27 cellular contexts compared by ENCODE assay signal in genomic region chr12:21257172-21257571, GRCh38.
"Had no signal": no experiment of that assay in that cellular context is flagged by ENCODE, and none has a peak within 500 bp of the region (broad histone marks: within the 10 kb centered on the region; RNA-seq: fewer than 3 reads in every experiment).

No MANE protein-coding gene starts in this region.

- ATAC-seq: effector memory CD8-positive, alpha-beta T cell; esophagus mucosa; gastrocnemius medialis; heart right ventricle; left cardiac atrium; left lung; left ventricle myocardium superior; lower lobe of right lung; mucosa of descending colon had no signal

- H3K27me3 ChIP-seq: colonic mucosa, esophagus squamous epithelium, gastrocnemius medialis, heart right ventricle, left lung had no signal

- H3K4me3 ChIP-seq: colonic mucosa, esophagus squamous epithelium, gastrocnemius medialis, heart right ventricle, left lung, lower lobe of right lung, mucosa of descending colon had no signal

- DNase-seq: colonic mucosa; cortex of kidney; effector CD8-positive, alpha-beta T cell; effector memory CD8-positive, alpha-beta T cell; endodermal cell; erythroblast; esophagus squamous epithelium; foreskin fibroblast; foreskin melanocyte; gastrocnemius medialis; glutamatergic neuron; head of caudate nucleus; heart right ventricle; hippocampal formation; left cardiac atrium; left lung; left ventricle myocardium superior; lower lobe of right lung; mesenchymal stem cell; mucosa of descending colon; naive B cell had no signal

- H3K36me3 ChIP-seq: colonic mucosa, esophagus squamous epithelium, gastrocnemius medialis, heart right ventricle, left lung, lower lobe of right lung had no signal

- H3K9me3 ChIP-seq: colonic mucosa, esophagus squamous epithelium, gastrocnemius medialis, lower lobe of right lung, mucosa of descending colon had no signal

- H3K4me3 Mint-ChIP-seq: dendritic cell treated with granulocyte-macrophage colony-stimulating factor and Interleukin-4, amounts not matched to agents 40 ng/mL and 50 ng/mL, for 4 days; effector memory CD8-positive, alpha-beta T cell; endodermal cell; mesothelial cell of epicardium; naive B cell had no signal

- H3K9me3 Mint-ChIP-seq: effector memory CD8-positive, alpha-beta T cell had no signal

- FAIRE-seq: islet of Langerhans, keratinocyte had no signal

- H3K27ac Mint-ChIP-seq: dendritic cell treated with granulocyte-macrophage colony-stimulating factor and Interleukin-4, amounts not matched to agents 40 ng/mL and 50 ng/mL, for 4 days; effector memory CD8-positive, alpha-beta T cell; endodermal cell; mesothelial cell of epicardium; naive B cell had no signal

- H3K27me3 Mint-ChIP-seq: dendritic cell treated with granulocyte-macrophage colony-stimulating factor and Interleukin-4, amounts not matched to agents 40 ng/mL and 50 ng/mL, for 4 days; effector memory CD8-positive, alpha-beta T cell; naive B cell had no signal

- H3K4me1 Mint-ChIP-seq: mesothelial cell of epicardium, naive B cell had no signal

- H3K4me1 ChIP-seq: colonic mucosa, esophagus squamous epithelium, gastrocnemius medialis, heart right ventricle, left lung, lower lobe of right lung had no signal

- H3K27ac ChIP-seq: colonic mucosa, epithelial cell of prostate, esophagus squamous epithelium, gastrocnemius medialis, heart right ventricle, left lung, lower lobe of right lung had no signal

- H3K36me3 Mint-ChIP-seq: mesothelial cell of epicardium, naive B cell had no signal
